16 cellular contexts compared by ENCODE assay signal in the genomic region with DNA sequence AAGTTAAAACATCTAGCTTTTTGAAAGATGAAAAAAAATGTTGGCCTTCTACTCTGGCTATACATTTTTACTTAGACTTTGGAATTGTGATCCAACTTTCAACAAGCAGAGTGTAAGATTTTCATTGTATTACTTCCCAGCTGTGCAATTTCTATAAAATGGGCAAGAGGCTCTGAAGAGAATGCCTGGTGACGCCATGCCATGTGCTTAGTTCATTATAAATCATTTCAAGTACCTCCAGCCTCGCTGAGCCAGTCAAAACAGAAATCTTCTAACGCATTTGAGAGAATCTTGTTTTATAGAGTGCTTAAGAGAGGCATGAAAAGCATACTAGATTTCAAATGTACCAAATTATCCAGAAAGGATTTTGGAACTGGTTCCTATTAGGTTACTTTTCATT. TPM values are rescaled to one million over a fixed set of nuclear protein-coding genes. Genes with fewer than 3 reads are reported as not detected.
DNase-seq lines count a peak whose midpoint lies in the region; ATAC-seq and TF ChIP-seq lines count a peak whose summit lies in the region.
"Had no signal": no experiment of that assay in that cellular context is flagged by ENCODE, and none has a peak within 500 bp of the region (broad histone marks: within the 10 kb centered on the region; RNA-seq: fewer than 3 reads in every experiment).

No MANE protein-coding gene starts in this region.

- intact Hi-C loops in activated T-helper 2 cell treated with anti-CD3 and anti-CD28 coated beads, Interferon-gamma antibody, Interleukin-2, Interleukin-4, amounts not matched to agents 10 μg/mL and 5 μg/mL and 100 μg/mL, durations not matched to agents 14 hours and 24 hours and 36 hours (cut with micrococcal nuclease), result no loop called here
- intact Hi-C loops in ascending aorta (cut with DNase I) (no loop called here), upper lobe of right lung (cut with DNase I) (no loop called here)

- H3K27me3 ChIP-seq in ascending aorta (no peaks in the 10 kb centered on the region), upper lobe of right lung (no peaks in the 10 kb centered on the region)
- H3K27me3 ChIP-seq: adrenal gland, MG63 had no signal

- no peak for DNase-seq in stimulated activated naive CD8-positive, alpha-beta T cell treated with anti-CD3 and anti-CD28 coated beads, Interleukin-15, amount 100 ng/mL, for 72 hours
- peak; percentile 6 for DNase-seq in NCI-H345 treated with DMSO at 0.1 percent for 48 hours (lab: John Stamatoyannopoulos, UW; ENCODE audit: unreplicated experiment)
- no peak for DNase-seq in activated T-helper 2 cell treated with anti-CD3 and anti-CD28 coated beads, Interferon-gamma antibody, Interleukin-2, Interleukin-4, amounts not matched to agents 10 μg/mL and 5 μg/mL and 100 μg/mL, durations not matched to agents 14 hours and 24 hours and 36 hours (ENCODE audit: low spot score)
- DNase-seq in activated gamma-delta T cell treated with Interleukin-2 at 50 U/mL for 16 hours, result no peak
- no peak for DNase-seq in NCI-H748 (lab: John Stamatoyannopoulos, UW; ENCODE audit: unreplicated experiment)
- DNase-seq in ascending aorta (ENCODE audit: low spot score in 2 of 2), result no peak
- DNase-seq in upper lobe of right lung, result no peak
- DNase-seq: activated CD8-positive, alpha-beta memory T cell treated with anti-CD3 and anti-CD28 coated beads for 24 hours; adrenal gland; glutamatergic neuron; MG63; NCI-H526 treated with DMSO at 0.1 percent for 48 hours; psoas muscle; RPMI8226 had no signal

- no peaks in the 10 kb centered on the region for H3K9me3 Mint-ChIP-seq in stimulated activated naive CD8-positive, alpha-beta T cell treated with anti-CD3 and anti-CD28 coated beads, Interleukin-15, Interleukin-2, amounts not matched to agents 100 ng/mL and 50 ng/mL, for 24 hours
- no peaks in the 10 kb centered on the region for H3K9me3 Mint-ChIP-seq in stimulated activated naive CD8-positive, alpha-beta T cell treated with anti-CD3 and anti-CD28 coated beads, Interleukin-15, amount 100 ng/mL, for 72 hours
- H3K9me3 Mint-ChIP-seq in activated T-helper 2 cell treated with anti-CD3 and anti-CD28 coated beads, Interferon-gamma antibody, Interleukin-2, Interleukin-4, amounts not matched to agents 10 μg/mL and 5 μg/mL and 100 μg/mL, durations not matched to agents 14 hours and 24 hours and 36 hours, result peaks cover 7% of the 10 kb centered on the region

- no peak for ATAC-seq in stimulated activated naive CD8-positive, alpha-beta T cell treated with anti-CD3 and anti-CD28 coated beads, Interleukin-15, amount 100 ng/mL, for 72 hours
- ATAC-seq in upper lobe of right lung, result no peak
- ATAC-seq: psoas muscle had no signal

- peak overlapping the region; percentile 94 for H3K27ac Mint-ChIP-seq in stimulated activated naive CD8-positive, alpha-beta T cell treated with anti-CD3 and anti-CD28 coated beads, Interleukin-15, Interleukin-2, amounts not matched to agents 100 ng/mL and 50 ng/mL, for 24 hours
- H3K27ac Mint-ChIP-seq in stimulated activated naive CD8-positive, alpha-beta T cell treated with anti-CD3 and anti-CD28 coated beads, Interleukin-15, amount 100 ng/mL, for 72 hours, result peak overlapping the region in 1 of 2 donors; percentile 73
- peak overlapping the region; percentile 96 for H3K27ac Mint-ChIP-seq in activated T-helper 2 cell treated with anti-CD3 and anti-CD28 coated beads, Interferon-gamma antibody, Interleukin-2, Interleukin-4, amounts not matched to agents 10 μg/mL and 5 μg/mL and 100 μg/mL, durations not matched to agents 14 hours and 24 hours and 36 hours

- no peak overlapping the region for H3K4me3 Mint-ChIP-seq in stimulated activated naive CD8-positive, alpha-beta T cell treated with anti-CD3 and anti-CD28 coated beads, Interleukin-15, Interleukin-2, amounts not matched to agents 100 ng/mL and 50 ng/mL, for 24 hours
- H3K4me3 Mint-ChIP-seq in stimulated activated naive CD8-positive, alpha-beta T cell treated with anti-CD3 and anti-CD28 coated beads, Interleukin-15, amount 100 ng/mL, for 72 hours, result peak overlapping the region in 1 of 2 donors; percentile 68
- H3K4me3 Mint-ChIP-seq in activated T-helper 2 cell treated with anti-CD3 and anti-CD28 coated beads, Interferon-gamma antibody, Interleukin-2, Interleukin-4, amounts not matched to agents 10 μg/mL and 5 μg/mL and 100 μg/mL, durations not matched to agents 14 hours and 24 hours and 36 hours (ENCODE audit: low read depth), result no peak overlapping the region

- H3K9me3 ChIP-seq in ascending aorta (no peaks in the 10 kb centered on the region), upper lobe of right lung (no peaks in the 10 kb centered on the region)
- H3K9me3 ChIP-seq: adrenal gland, MG63, psoas muscle had no signal

- H3K36me3 ChIP-seq in ascending aorta (no peaks in the 10 kb centered on the region), upper lobe of right lung (no peaks in the 10 kb centered on the region)
- H3K36me3 ChIP-seq: adrenal gland, MG63 had no signal

- H3K27ac ChIP-seq in ascending aorta, result no peak overlapping the region
- no peak overlapping the region for H3K27ac ChIP-seq in upper lobe of right lung
- H3K27ac ChIP-seq: adrenal gland, epithelial cell of prostate, psoas muscle had no signal

- H3K4me3 ChIP-seq in ascending aorta (no peak overlapping the region), upper lobe of right lung (no peak overlapping the region)
- H3K4me3 ChIP-seq: adrenal gland, MG63, psoas muscle had no signal

- TF ChIP-seq CTCF in ascending aorta (IDR thresholded peaks at IDR 0.05) (no peak), upper lobe of right lung (IDR thresholded peaks at IDR 0.05) (no peak)

- no peaks in the 10 kb centered on the region for H3K4me1 ChIP-seq in ascending aorta
- peaks cover 14% of the 10 kb centered on the region for H3K4me1 ChIP-seq in upper lobe of right lung
- H3K4me1 ChIP-seq: adrenal gland, psoas muscle had no signal

- peaks cover 91% of the 10 kb centered on the region for H3K4me1 Mint-ChIP-seq in stimulated activated naive CD8-positive, alpha-beta T cell treated with anti-CD3 and anti-CD28 coated beads, Interleukin-15, Interleukin-2, amounts not matched to agents 100 ng/mL and 50 ng/mL, for 24 hours (ENCODE audit: low read depth)
- H3K4me1 Mint-ChIP-seq in stimulated activated naive CD8-positive, alpha-beta T cell treated with anti-CD3 and anti-CD28 coated beads, Interleukin-15, amount 100 ng/mL, for 72 hours, result peaks cover 92% of the 10 kb centered on the region
- peaks cover 76% of the 10 kb centered on the region for H3K4me1 Mint-ChIP-seq in activated T-helper 2 cell treated with anti-CD3 and anti-CD28 coated beads, Interferon-gamma antibody, Interleukin-2, Interleukin-4, amounts not matched to agents 10 μg/mL and 5 μg/mL and 100 μg/mL, durations not matched to agents 14 hours and 24 hours and 36 hours (ENCODE audit: low read depth)

- H3K27me3 Mint-ChIP-seq in stimulated activated naive CD8-positive, alpha-beta T cell treated with anti-CD3 and anti-CD28 coated beads, Interleukin-15, Interleukin-2, amounts not matched to agents 100 ng/mL and 50 ng/mL, for 24 hours, result no peaks in the 10 kb centered on the region
- H3K27me3 Mint-ChIP-seq in stimulated activated naive CD8-positive, alpha-beta T cell treated with anti-CD3 and anti-CD28 coated beads, Interleukin-15, amount 100 ng/mL, for 72 hours, result no peaks in the 10 kb centered on the region
- H3K27me3 Mint-ChIP-seq in activated T-helper 2 cell treated with anti-CD3 and anti-CD28 coated beads, Interferon-gamma antibody, Interleukin-2, Interleukin-4, amounts not matched to agents 10 μg/mL and 5 μg/mL and 100 μg/mL, durations not matched to agents 14 hours and 24 hours and 36 hours (ENCODE audit: low read depth), result no peaks in the 10 kb centered on the region

- no peaks in the 10 kb centered on the region for H3K36me3 Mint-ChIP-seq in stimulated activated naive CD8-positive, alpha-beta T cell treated with anti-CD3 and anti-CD28 coated beads, Interleukin-15, Interleukin-2, amounts not matched to agents 100 ng/mL and 50 ng/mL, for 24 hours (ENCODE audit: low read depth)
- H3K36me3 Mint-ChIP-seq in activated T-helper 2 cell treated with anti-CD3 and anti-CD28 coated beads, Interferon-gamma antibody, Interleukin-2, Interleukin-4, amounts not matched to agents 10 μg/mL and 5 μg/mL and 100 μg/mL, durations not matched to agents 14 hours and 24 hours and 36 hours (ENCODE audit: low read depth), result peaks cover 9% of the 10 kb centered on the region

RNA-seq across cellular contexts. Expression of a gene that starts 10.1 kb away (rescaled TPM):
- total RNA-seq in activated T-helper 2 cell treated with anti-CD3 and anti-CD28 coated beads, Interferon-gamma antibody, Interleukin-2, Interleukin-4, amounts not matched to agents 10 μg/mL and 5 μg/mL and 100 μg/mL, durations not matched to agents 14 hours and 24 hours and 36 hours, result 176 and 178 TPM in 2 replicates
- total RNA-seq in ascending aorta (8.4 TPM), upper lobe of right lung (66.9 TPM)
